22 cellular contexts compared by ENCODE assay signal in genomic region chr10:48564466-48565150, GRCh38. TPM values are rescaled to one million over a fixed set of nuclear protein-coding genes. Genes with fewer than 3 reads are reported as not detected.
DNase-seq lines count a peak whose midpoint lies in the region; ATAC-seq and TF ChIP-seq lines count a peak whose summit lies in the region.
"Had no signal": no experiment of that assay in that cellular context is flagged by ENCODE, and none has a peak within 500 bp of the region (broad histone marks: within the 10 kb centered on the region; RNA-seq: fewer than 3 reads in every experiment).

No MANE protein-coding gene starts in this region.

- H4K5ac ChIP-seq in mesendoderm (ENCODE audit: low read length), result no peak overlapping the region

- H3K4ac ChIP-seq in mesendoderm (ENCODE audit: low read depth, low read length), result no peak overlapping the region

- DNase-seq in cardiac septum (ENCODE audit: low spot score), result peak; percentile 39
- no peak for DNase-seq in heart left ventricle
- DNase-seq in coronary artery (ENCODE audit: low spot score), result peak; percentile 29
- no peak for DNase-seq in mesendoderm
- no peak for DNase-seq in nucleus accumbens (lab: John Stamatoyannopoulos, UW)
- DNase-seq in T1000 (lab: John Stamatoyannopoulos, UW), result no peak
- DNase-seq in esophagus squamous epithelium (lab: John Stamatoyannopoulos, UW), result no peak
- DNase-seq in SW 1271 (lab: John Stamatoyannopoulos, UW), result no peak
- DNase-seq: AML-193, Calu3, DMS153, HCEC 1CT, KG1, NCI-H1092 treated with DMSO at 0.1 percent for 48 hours, NCI-H1436 treated with DMSO at 0.1 percent for 48 hours, NCI-H1930, NCI-H2227 treated with DMSO at 0.1 percent for 48 hours, NCI-H510A, NCI-H748 treated with DMSO at 0.1 percent for 48 hours had no signal

- no peak overlapping the region for H4K8ac ChIP-seq in mesendoderm (ENCODE audit: low read depth, low read length)

- H3K79me1 ChIP-seq in mesendoderm (ENCODE audit: low read length), result no peaks in the 10 kb centered on the region

- intact Hi-C loops in cardiac septum (cut with DNase I) (no loop called here), heart left ventricle (cut with DNase I) (no loop called here), esophagus squamous epithelium (cut with DNase I) (no loop called here)

- TF ChIP-seq POLR2A in heart left ventricle (IDR thresholded peaks at IDR 0.05) (no peak), esophagus squamous epithelium (IDR thresholded peaks at IDR 0.05) (no peak)

- no peak overlapping the region for H2BK15ac ChIP-seq in mesendoderm (replicated peaks; ENCODE audit: low read depth)

- TF ChIP-seq CTCF in heart left ventricle (IDR thresholded peaks at IDR 0.05), result no peak
- TF ChIP-seq CTCF in coronary artery (IDR thresholded peaks at IDR 0.05), result no peak
- no peak for TF ChIP-seq CTCF in esophagus squamous epithelium (IDR thresholded peaks at IDR 0.05)

- no peak overlapping the region for H3K9ac ChIP-seq in mesendoderm (ENCODE audit: low read length)

- H3K18ac ChIP-seq in mesendoderm (ENCODE audit: low read length), result no peak overlapping the region

- H3K36me3 ChIP-seq in heart left ventricle (no peaks in the 10 kb centered on the region), mesendoderm (ENCODE audit: control insufficient read depth, insufficient read depth, low read length) (no peaks in the 10 kb centered on the region), esophagus squamous epithelium (no peaks in the 10 kb centered on the region)
- H3K36me3 ChIP-seq: SJSA1 had no signal

- H3K4me3 ChIP-seq in heart left ventricle, result no peak overlapping the region
- H3K4me3 ChIP-seq in coronary artery, result no peak overlapping the region
- H3K4me3 ChIP-seq in mesendoderm (ENCODE audit: low read length), result no peak overlapping the region
- H3K4me3 ChIP-seq in esophagus squamous epithelium, result no peak overlapping the region
- H3K4me3 ChIP-seq: SJSA1 had no signal

- no peak overlapping the region for H3K4me2 ChIP-seq in mesendoderm (ENCODE audit: low read length)

- no peak overlapping the region for H3K56ac ChIP-seq in mesendoderm (ENCODE audit: low read length)

- H3K9me3 ChIP-seq in heart left ventricle (no peaks in the 10 kb centered on the region), esophagus squamous epithelium (no peaks in the 10 kb centered on the region)
- H3K9me3 ChIP-seq: SJSA1 had no signal

- no peaks in the 10 kb centered on the region for H3K27me3 ChIP-seq in heart left ventricle
- no peaks in the 10 kb centered on the region for H3K27me3 ChIP-seq in mesendoderm (ENCODE audit: insufficient read depth, low read length, poor library complexity)
- no peaks in the 10 kb centered on the region for H3K27me3 ChIP-seq in esophagus squamous epithelium
- H3K27me3 ChIP-seq: SJSA1 had no signal

- H2BK120ac ChIP-seq in mesendoderm (ENCODE audit: low read depth, low read length), result no peak overlapping the region

- 62 to 65% (median 64%) methylated on average over 9 of the region's 9 CpGs for WGBS in heart left ventricle, 4 donors
- WGBS in mesendoderm (ENCODE audit: extremely low coverage, insufficient coverage, low lambda C conversion rate), result no CpG with 5 or more reads among the region's 9 CpGs
- 38 to 52% methylated on average over 9 of the region's 9 CpGs for WGBS in esophagus squamous epithelium, 2 donors

- no peaks in the 10 kb centered on the region for H3K79me2 ChIP-seq in mesendoderm (ENCODE audit: control insufficient read depth, insufficient read depth, low read length)

- no peak for ATAC-seq in heart left ventricle
- ATAC-seq: CD8-positive, alpha-beta T cell; Right ventricle myocardium inferior had no signal

- no peaks in the 10 kb centered on the region for H3K4me1 ChIP-seq in heart left ventricle
- H3K4me1 ChIP-seq in mesendoderm (ENCODE audit: control insufficient read depth, low read depth, low read length), result no peaks in the 10 kb centered on the region
- H3K4me1 ChIP-seq in esophagus squamous epithelium, result no peaks in the 10 kb centered on the region
- H3K4me1 ChIP-seq: SJSA1 had no signal

- peak overlapping the region; percentile 20 for H3K23ac ChIP-seq in mesendoderm (ENCODE audit: low read length)

- no peak overlapping the region for H2AK5ac ChIP-seq in mesendoderm (ENCODE audit: low read length)

- H2BK5ac ChIP-seq in mesendoderm (ENCODE audit: low read length), result no peak overlapping the region

- H3K27ac ChIP-seq in heart left ventricle (no peak overlapping the region), coronary artery (no peak overlapping the region), mesendoderm (ENCODE audit: low read depth, low read length) (no peak overlapping the region), esophagus squamous epithelium (no peak overlapping the region)
- H3K27ac ChIP-seq: SJSA1 had no signal

RNA-seq across cellular contexts. Expression of gene ARHGAP22, which starts 40.3 kb away (rescaled TPM):
- total RNA-seq in cardiac septum (4.4 TPM), heart left ventricle (1 to 10 TPM; 1.1 to 9.5 (median 3.2) TPM), esophagus squamous epithelium (1 to 10 TPM in 2 of 4 donors, under 1 TPM in 2; 0.59 to 2.1 (median 1.2) TPM)
- polyA plus RNA-seq in heart left ventricle, result 1 to 10 TPM; 1.5 to 2.2 TPM
- polyA plus RNA-seq in mesendoderm (2013, experiment 1 of 2), result 3.6 TPM
- 3.5 TPM for polyA plus RNA-seq in mesendoderm (2013, experiment 2 of 2)
- total RNA-seq: CD8-positive, alpha-beta T cell had no signal

Comparison
In these comparisons a context has a peak if more than half of its experiments do, and no peak if none do; other contexts are left out.
1. DNase-seq: peak in cardiac septum (single experiment) and coronary artery (single experiment); none in heart left ventricle (0 of 5), mesendoderm (single experiment), nucleus accumbens (0 of 56), T1000 (single experiment), esophagus squamous epithelium (single experiment) and SW 1271 (0 of 2).